Comparison of ENCODE assay signal across 8 cellular contexts in the genomic region with DNA sequence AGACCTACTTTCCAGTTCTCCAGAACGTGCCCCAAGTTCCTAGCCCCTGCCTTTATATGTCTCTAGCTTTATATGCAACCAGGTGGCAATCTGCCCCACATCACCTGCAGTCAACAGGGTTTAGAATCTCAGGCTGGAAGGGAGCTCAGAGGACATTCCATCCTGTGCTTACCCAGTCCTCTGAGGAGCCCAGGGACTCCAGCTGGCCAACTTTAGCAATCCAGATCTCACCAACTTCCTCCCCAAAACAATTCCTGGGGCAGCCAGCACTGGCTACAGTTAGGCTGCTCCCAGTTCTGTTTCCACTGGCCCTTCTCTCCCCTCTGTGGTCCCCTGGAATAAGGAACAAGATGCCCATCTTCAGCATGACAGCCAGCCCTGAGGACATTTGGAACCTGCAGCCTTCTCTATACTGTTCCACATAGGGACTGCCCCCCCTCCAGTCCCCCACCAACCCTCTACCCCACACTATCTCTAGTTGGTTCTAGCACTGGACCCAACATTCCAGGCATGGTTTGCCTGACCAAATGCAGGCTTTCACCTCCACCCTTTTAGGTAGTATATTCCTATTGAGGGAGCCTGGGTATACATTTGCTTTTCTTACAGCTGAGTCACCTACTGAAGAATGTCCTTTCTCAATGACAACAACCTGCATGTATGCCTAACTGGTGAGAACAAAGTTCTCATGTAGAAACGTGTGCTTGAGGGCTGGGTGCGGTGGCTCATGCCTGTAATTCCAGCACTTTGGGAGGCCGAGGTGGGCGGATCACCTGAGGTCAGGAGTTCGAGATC. TPM values are rescaled to one million over a fixed set of nuclear protein-coding genes. Genes with fewer than 3 reads are reported as not detected.
DNase-seq lines count a peak whose midpoint lies in the region; ATAC-seq, FAIRE-seq and TF ChIP-seq lines count a peak whose summit lies in the region.
"Had no signal": no experiment of that assay in that cellular context is flagged by ENCODE, and none has a peak within 500 bp of the region (broad histone marks: within the 10 kb centered on the region; RNA-seq: fewer than 3 reads in every experiment).

No MANE protein-coding gene starts in this region.

- H3K9me3 ChIP-seq in RWPE2 (ENCODE audit: severe bottlenecking) = no peaks in the 10 kb centered on the region
- H3K9me3 ChIP-seq in small intestine (ENCODE audit: control insufficient read depth, low read depth) = no peaks in the 10 kb centered on the region

- no peak overlapping the region for H3K4me3 ChIP-seq in RWPE2 (ENCODE audit: severe bottlenecking)
- H3K4me3 ChIP-seq in fibroblast of pulmonary artery (replicated peaks; ENCODE audit: low read depth, low read length) = no peak overlapping the region
- H3K4me3 ChIP-seq in small intestine (ENCODE audit: low read depth in 1 of 2, low read length in 2 of 2) = no peak overlapping the region
- H3K4me3 ChIP-seq in coronary artery = no peak overlapping the region

- peak overlapping the region; percentile 84 for H3K27ac ChIP-seq in RWPE2 (ENCODE audit: poor library complexity, severe bottlenecking)
- H3K27ac ChIP-seq in small intestine (ENCODE audit: low read depth in 1 of 2, low read length in 1 of 2) = no peak overlapping the region
- H3K27ac ChIP-seq in coronary artery = peak overlapping the region in 1 of 2 donors; percentile 66

- 57 to 80% (median 68%) methylated on average over 6 of the region's 6 CpGs for WGBS in small intestine, 3 donors

- no peaks in the 10 kb centered on the region for H3K27me3 ChIP-seq in RWPE2 (ENCODE audit: insufficient read depth, poor library complexity, severe bottlenecking)
- no peaks in the 10 kb centered on the region for H3K27me3 ChIP-seq in small intestine (ENCODE audit: control insufficient read depth in 2 of 2, insufficient read depth in 2 of 2, low read length in 2 of 2)

- peaks cover 39% of the 10 kb centered on the region for H3K4me1 ChIP-seq in RWPE2 (ENCODE audit: insufficient read depth, poor library complexity, severe bottlenecking)
- H3K4me1 ChIP-seq in small intestine (ENCODE audit: control insufficient read depth in 2 of 2, insufficient read depth in 1 of 2, low read depth in 1 of 2, low read length in 1 of 2) = peaks cover 3 to 26% of the 10 kb centered on the region in 2 donors

- FAIRE-seq in small intestine (lab: Jason Lieb, UNC) = no peak

- no peak for TF ChIP-seq CTCF in RWPE2 (IDR thresholded peaks at IDR 0.05; ENCODE audit: poor library complexity, severe bottlenecking)
- no peak for TF ChIP-seq CTCF in fibroblast of pulmonary artery (IDR thresholded peaks at IDR 0.05; ENCODE audit: low read length, missing control alignments)
- TF ChIP-seq CTCF in coronary artery (IDR thresholded peaks at IDR 0.05) = no peak

- H3K36me3 ChIP-seq in RWPE2 (ENCODE audit: low read depth) (peaks cover 71% of the 10 kb centered on the region), small intestine (ENCODE audit: control insufficient read depth in 2 of 2, insufficient read depth in 2 of 2, low read length in 2 of 2) (peaks cover 0 to 4% of the 10 kb centered on the region in 2 donors)

- peak; percentile 77 for ATAC-seq in RWPE2 (ENCODE audit: low read depth)

- peak; percentile 60 for DNase-seq in H4 (ENCODE audit: low spot score)
- DNase-seq in RWPE2 (ENCODE audit: low spot score) = no peak
- DNase-seq in fibroblast of pulmonary artery (ENCODE audit: low read depth) = peak; percentile 63
- DNase-seq in small intestine = peak; percentile 68
- DNase-seq in coronary artery (ENCODE audit: low spot score) = no peak
- no peak for DNase-seq in stimulated activated CD4-positive, alpha-beta T cell treated with anti-CD3 and anti-CD28 coated beads, Interleukin-2, amount 100 ng/mL, for 48 hours
- DNase-seq in amygdala (lab: John Stamatoyannopoulos, UW) = no peak
- DNase-seq: NCI-H1092 had no signal

RNA-seq across cellular contexts. Expression of a gene that starts 8.4 kb away (rescaled TPM):
- 38.7 and 41.9 TPM in 2 replicates for total RNA-seq in H4 (2014; rRNA removed; shearing (Covaris generic))
- polyA plus RNA-seq in small intestine = 100 to 1,000 TPM in 2 of 3 donors, 10 to 100 TPM in 1; 97.5 to 190 (median 164) TPM

RNA-seq across cellular contexts. Expression of a gene that starts 52.0 kb away (rescaled TPM):
- 338 and 380 TPM in 2 replicates for total RNA-seq in H4 (2014; rRNA removed; shearing (Covaris generic))
- polyA plus RNA-seq in small intestine = 1,000 to 10,000 TPM in 1 of 3 donors, 100 to 1,000 TPM in 1, 10 to 100 TPM in 1; 19.9 to 1,014 (median 191) TPM

Comparison
In these comparisons a context has a peak if more than half of its experiments do, and no peak if none do; other contexts are left out.
1. DNase-seq: peak in H4 (single experiment), fibroblast of pulmonary artery (single experiment) and small intestine (single experiment); none in RWPE2 (single experiment), coronary artery (single experiment), stimulated activated CD4-positive, alpha-beta T cell treated with anti-CD3 and anti-CD28 coated beads, Interleukin-2, amount 100 ng/mL, for 48 hours (0 of 2) and amygdala (0 of 56).